Comparison of ENCODE assay signal across 1 cellular context in the genomic region with DNA sequence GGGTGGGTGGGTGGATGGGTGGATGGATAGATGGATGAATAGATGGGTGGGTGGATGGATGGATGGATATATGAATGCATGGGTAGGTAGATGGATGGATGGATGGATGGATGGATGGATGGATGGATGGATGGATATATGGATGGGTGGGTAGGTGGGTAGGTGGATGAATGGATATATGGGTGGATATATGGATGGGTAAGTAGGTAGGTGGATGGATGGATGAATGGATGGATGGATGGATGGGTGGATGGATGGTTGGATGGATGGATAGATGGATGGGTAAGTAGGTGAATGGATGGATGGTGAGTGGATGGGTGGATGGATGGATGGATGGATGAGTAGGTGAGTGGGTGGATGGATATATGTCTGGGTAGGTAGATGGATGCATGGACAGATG.
TF ChIP-seq lines count a peak whose summit lies in the region.

No MANE protein-coding gene starts in this region.

TF ChIP-seq in A549, 52 proteins besides CTCF, POLR2A, EP300 and RAD21 (continued from another document):
- TF ChIP-seq, protein P1, sequence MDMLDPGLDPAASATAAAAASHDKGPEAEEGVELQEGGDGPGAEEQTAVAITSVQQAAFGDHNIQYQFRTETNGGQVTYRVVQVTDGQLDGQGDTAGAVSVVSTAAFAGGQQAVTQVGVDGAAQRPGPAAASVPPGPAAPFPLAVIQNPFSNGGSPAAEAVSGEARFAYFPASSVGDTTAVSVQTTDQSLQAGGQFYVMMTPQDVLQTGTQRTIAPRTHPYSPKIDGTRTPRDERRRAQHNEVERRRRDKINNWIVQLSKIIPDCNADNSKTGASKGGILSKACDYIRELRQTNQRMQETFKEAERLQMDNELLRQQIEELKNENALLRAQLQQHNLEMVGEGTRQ (IDR thresholded peaks at IDR 0.05) = no peak
- TF ChIP-seq CBX8 (IDR thresholded peaks at IDR 0.05) (no peak), JUN (IDR thresholded peaks at IDR 0.05) (no peak), ZNF302 (CRISPR knock-in tag; IDR thresholded peaks at IDR 0.05) (no peak), GATA3 (IDR thresholded peaks at IDR 0.05; ENCODE audit: borderline replicate concordance) (no peak), SREBF2 (IDR thresholded peaks at IDR 0.05) (no peak), NR3C1 (IDR thresholded peaks at IDR 0.05) (no peak), HEYL (CRISPR knock-in tag; IDR thresholded peaks at IDR 0.05) (no peak), NPAS2 (CRISPR knock-in tag; IDR thresholded peaks at IDR 0.05; ENCODE audit: borderline replicate concordance) (no peak), HOXA7 (CRISPR knock-in tag; IDR thresholded peaks at IDR 0.05) (no peak), ZFP36 (IDR thresholded peaks at IDR 0.05; ENCODE audit: borderline replicate concordance, partially characterized antibody) (no peak), JUNB (IDR thresholded peaks at IDR 0.05) (no peak), SMC3 (IDR thresholded peaks at IDR 0.05) (no peak), FOXS1 (CRISPR knock-in tag; IDR thresholded peaks at IDR 0.05) (no peak), MAZ (IDR thresholded peaks at IDR 0.05; ENCODE audit: borderline replicate concordance, low read depth, low read length) (no peak), PHF8 (IDR thresholded peaks at IDR 0.05; ENCODE audit: borderline replicate concordance, low read depth) (no peak), TP53 (CRISPR knock-in tag; IDR thresholded peaks at IDR 0.05) (no peak)
